18 cellular contexts compared by ENCODE assay signal in the genomic region with DNA sequence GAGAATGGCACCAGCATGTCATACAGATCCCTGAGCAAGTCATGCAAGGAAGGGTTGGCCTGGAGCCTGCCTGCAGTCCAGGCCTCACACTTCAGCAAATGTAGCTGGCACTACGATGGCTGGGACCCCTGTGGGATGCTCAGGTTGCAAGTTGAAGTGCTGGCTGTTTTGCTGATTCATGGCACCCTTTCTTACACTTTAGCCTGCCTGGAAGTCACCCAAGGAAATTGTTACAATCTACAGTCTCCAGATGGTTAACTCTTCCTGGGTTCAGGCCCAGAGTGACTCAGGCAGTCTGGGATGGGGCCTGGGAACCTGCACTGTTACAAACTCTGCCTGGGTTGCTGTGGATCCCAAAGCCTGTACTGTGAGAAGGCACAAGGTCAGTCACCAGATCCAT.
DNase-seq lines count a peak whose midpoint lies in the region; ATAC-seq, FAIRE-seq and TF ChIP-seq lines count a peak whose summit lies in the region.
"Had no signal": no experiment of that assay in that cellular context is flagged by ENCODE, and none has a peak within 500 bp of the region (broad histone marks: within the 10 kb centered on the region; RNA-seq: fewer than 3 reads in every experiment).

No MANE protein-coding gene starts in this region.

- no peaks in the 10 kb centered on the region; the same call in 1 of the 2 replicates for H4K20me1 ChIP-seq in K562 (replicated peaks; ENCODE audit: control insufficient read depth, insufficient read depth, low read length)

- peak; percentile 46 for ATAC-seq in K562
- no peak for ATAC-seq in GM18505 (IDR thresholded peaks at IDR 0.05; ENCODE audit: unreplicated experiment)
- ATAC-seq in GM19324 (IDR thresholded peaks at IDR 0.05; ENCODE audit: low FRiP score, unreplicated experiment), result no peak

- peak; percentile 17 for DNase-seq in A172 (ENCODE audit: low spot score)
- DNase-seq in GM04503 (ENCODE audit: low read depth), result peak; percentile 5
- peak in 1 of 4 experiments; percentile 22 for DNase-seq in K562 (ENCODE audit: extremely low read depth in 1 of 4, low spot score in 3 of 4)
- DNase-seq in fibroblast of peridontal ligament (ENCODE audit: extremely low read depth), result peak; percentile 19
- DNase-seq in germinal center (ENCODE audit: low spot score), result no peak
- no peak for DNase-seq in activated gamma-delta T cell (lab: John Stamatoyannopoulos, UW)
- DNase-seq: BE2C, DMS79 treated with DMSO at 0.1 percent for 48 hours, H7, HFFc6, NCI-H1105, NCI-H146, NCI-H2029 treated with DMSO at 0.1 percent for 48 hours, NCI-H526, SJCRH30 had no signal

- no peaks in the 10 kb centered on the region for H3K79me2 ChIP-seq in K562 (ENCODE audit: control insufficient read depth, insufficient read depth, low read length)

- CTCF ChIA-PET in K562 (lab: Yijun Ruan, JAX; ENCODE audit: low intra/inter-chr PET ratio), result no interaction called here

- no peaks in the 10 kb centered on the region for H3K36me3 ChIP-seq in K562 (ENCODE audit: control insufficient read depth, insufficient read depth, low read length)
- H3K36me3 ChIP-seq: BE2C, SJCRH30 had no signal

- no peak overlapping the region for H3K4me3 ChIP-seq in K562
- H3K4me3 ChIP-seq: SJCRH30 had no signal

- TF ChIP-seq CTCF in K562 (IDR thresholded peaks at IDR 0.05 in 2 of 3, conservative IDR thresholded peaks at IDR 0.05 in 1 of 3; ENCODE audit: insufficient read depth in 2 of 3, low read depth in 1 of 3, low read length in 3 of 3), result no peak

- no peaks in the 10 kb centered on the region; a peak in 1 of 5 replicates for H3K4me1 ChIP-seq in K562 (replicated peaks in 1 of 2; ENCODE audit: control insufficient read depth in 2 of 2, insufficient read depth in 2 of 2, low read length in 2 of 2)
- H3K4me1 ChIP-seq: BE2C, SJCRH30 had no signal

- TF ChIP-seq RAD21 in K562 (CRISPR knock-in tag; conservative IDR thresholded peaks at IDR 0.05 in 1 of 2, IDR thresholded peaks at IDR 0.05 in 1 of 2), result no peak

- no peak overlapping the region for H3K4me2 ChIP-seq in K562 (ENCODE audit: insufficient read depth, low read length)

- H3K9ac ChIP-seq in K562 (ENCODE audit: insufficient read depth in 1 of 2, low read depth in 2 of 2, low read length in 2 of 2), result no peak overlapping the region

- POLR2A ChIA-PET in K562 (lab: Yijun Ruan, JAX), result interaction anchor here (0.7 to 0.9 kb wide), 2 partner anchors 189 to 198 kb away, joined by 3 read pairs; no protein-coding TSS in a partner anchor

- WGBS in K562 (ENCODE audit: insufficient coverage, low coverage, missing lambda C conversion rate), result 0% methylated on average over 1 of the region's 1 CpG

- no peaks in the 10 kb centered on the region for H3K9me1 ChIP-seq in K562 (ENCODE audit: control insufficient read depth, insufficient read depth, low read length)

- H3K27ac ChIP-seq in K562 (ENCODE audit: extremely low read depth, low read depth, low read length), result no peak overlapping the region
- H3K27ac ChIP-seq: SJCRH30 had no signal

- H3K27me3 ChIP-seq in K562 (ENCODE audit: control insufficient read depth in 2 of 2, insufficient read depth in 2 of 2, low read length in 2 of 2), result peaks cover 0 to 2% of the 10 kb centered on the region in 2 experiments; a peak in 1 of 5 replicates
- H3K27me3 ChIP-seq: BE2C, SJCRH30 had no signal

- H2AFZ ChIP-seq in K562 (ENCODE audit: low read depth, low read length), result no peak overlapping the region

- intact Hi-C loops in K562 (cut with micrococcal nuclease), result no loop called here

- FAIRE-seq in K562 (lab: Jason Lieb, UNC), result no peak
- FAIRE-seq: RCC 7860 had no signal

- H3K9me3 ChIP-seq in K562 (replicated peaks; ENCODE audit: control insufficient read depth, insufficient read depth, low read depth, low read length), result no peaks in the 10 kb centered on the region
- H3K9me3 ChIP-seq: BE2C, SJCRH30 had no signal

- TF ChIP-seq EP300 in K562 (IDR thresholded peaks at IDR 0.05; ENCODE audit: low read length), result no peak

- in situ Hi-C loops in K562 (cut with MboI), result loop anchor here (25.0 kb wide), 1 partner anchor 888 kb away; a partner anchor contains a TSS

- no TSS peak for BruUV-seq in K562 (replicated peaks; lab: Mats Ljungman, UMichigan)

- no peak for TF ChIP-seq POLR2A in K562 (conservative IDR thresholded peaks at IDR 0.05)
- no peak for TF ChIP-seq POLR2A in GM18505 (IDR thresholded peaks at IDR 0.05; ENCODE audit: borderline replicate concordance, extremely low read depth, insufficient read depth, insufficient read length)

TF ChIP-seq in K562, 482 proteins besides CTCF, POLR2A, EP300 and RAD21:
- TF ChIP-seq MAFG (tag; conservative IDR thresholded peaks at IDR 0.05) (peak; percentile 85), ZNF551 (CRISPR knock-in tag; IDR thresholded peaks at IDR 0.05) (no peak), NFE2 (IDR thresholded peaks at IDR 0.05; ENCODE audit: low read depth) (peak; percentile 67), DPF2 (IDR thresholded peaks at IDR 0.05) (peak; percentile 25; the same call in 1 of the 2 replicates), C11orf30 (IDR thresholded peaks at IDR 0.05; ENCODE audit: low read depth) (peak; percentile 60), JUND (IDR thresholded peaks at IDR 0.05; ENCODE audit: borderline replicate concordance, low read depth, low read length) (no peak), JUND (tag; IDR thresholded peaks at IDR 0.05; ENCODE audit: borderline replicate concordance, low read depth, low read length) (0 out of 3 replicates have a peak, but pooled peaks have one; percentile 20), ARID1B (IDR thresholded peaks at IDR 0.05) (peak; percentile 66), ZNF316 (IDR thresholded peaks at IDR 0.05) (0 out of 2 replicates have a peak, but pooled peaks have one; percentile 24), ZBTB7A (IDR thresholded peaks at IDR 0.05; ENCODE audit: borderline replicate concordance, control insufficient read depth, low read depth, low read length) (no peak), MAFF (IDR thresholded peaks at IDR 0.05; ENCODE audit: low read length) (peak; percentile 20; the same call in 1 of the 2 replicates)
- TF ChIP-seq, protein P1, sequence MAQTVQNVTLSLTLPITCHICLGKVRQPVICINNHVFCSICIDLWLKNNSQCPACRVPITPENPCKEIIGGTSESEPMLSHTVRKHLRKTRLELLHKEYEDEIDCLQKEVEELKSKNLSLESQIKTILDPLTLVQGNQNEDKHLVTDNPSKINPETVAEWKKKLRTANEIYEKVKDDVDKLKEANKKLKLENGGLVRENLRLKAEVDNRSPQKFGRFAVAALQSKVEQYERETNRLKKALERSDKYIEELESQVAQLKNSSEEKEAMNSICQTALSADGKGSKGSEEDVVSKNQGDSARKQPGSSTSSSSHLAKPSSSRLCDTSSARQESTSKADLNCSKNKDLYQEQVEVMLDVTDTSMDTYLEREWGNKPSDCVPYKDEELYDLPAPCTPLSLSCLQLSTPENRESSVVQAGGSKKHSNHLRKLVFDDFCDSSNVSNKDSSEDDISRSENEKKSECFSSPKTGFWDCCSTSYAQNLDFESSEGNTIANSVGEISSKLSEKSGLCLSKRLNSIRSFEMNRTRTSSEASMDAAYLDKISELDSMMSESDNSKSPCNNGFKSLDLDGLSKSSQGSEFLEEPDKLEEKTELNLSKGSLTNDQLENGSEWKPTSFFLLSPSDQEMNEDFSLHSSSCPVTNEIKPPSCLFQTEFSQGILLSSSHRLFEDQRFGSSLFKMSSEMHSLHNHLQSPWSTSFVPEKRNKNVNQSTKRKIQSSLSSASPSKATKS (CRISPR knock-in tag; IDR thresholded peaks at IDR 0.05), result no peak

Comparison
In these comparisons a context has a peak if more than half of its experiments do, and no peak if none do; other contexts are left out.
1. DNase-seq: peak in A172 (single experiment), GM04503 (single experiment) and fibroblast of peridontal ligament (single experiment); none in germinal center (single experiment) and activated gamma-delta T cell (single experiment).